Comparison of ENCODE assay signal across 23 cellular contexts in genomic region chr22:27063381-27063780, GRCh38.
"Had no signal": no experiment of that assay in that cellular context is flagged by ENCODE, and none has a peak within 500 bp of the region (broad histone marks: within the 10 kb centered on the region; RNA-seq: fewer than 3 reads in every experiment).

No MANE protein-coding gene starts in this region.

- H3K4me3 Mint-ChIP-seq: activated CD4-positive, alpha-beta T cell treated with anti-CD3 and anti-CD28 coated beads, Interleukin-2, amount 10 ng/mL, durations not matched to agents 7 days and 5 days; activated CD8-positive, alpha-beta T cell treated with anti-CD3 and anti-CD28 coated beads, Interleukin-2, amount 10 ng/mL, durations not matched to agents 7 days and 5 days; activated naive CD4-positive, alpha-beta T cell treated with anti-CD3 and anti-CD28 coated beads, Interleukin-2, amount 50 U/mL, for 24 hours; nephron progenitor cell; stimulated activated naive CD8-positive, alpha-beta T cell treated with anti-CD3 and anti-CD28 coated beads, Interleukin-15, Interleukin-2, amounts not matched to agents 100 ng/mL and 50 ng/mL, for 24 hours; T-helper 2 cell treated with Interferon-gamma antibody and Interleukin-4, amounts not matched to agents 5 μg/mL and 100 μg/mL, for 36 hours had no signal

- H3K27ac ChIP-seq: brain microvascular endothelial cell, gastrocnemius medialis, prostate gland, right atrium auricular region, thyroid gland, upper lobe of right lung, VCaP had no signal

- H3K4me1 Mint-ChIP-seq: activated CD4-positive, alpha-beta T cell treated with anti-CD3 and anti-CD28 coated beads, Interleukin-2, amount 10 ng/mL, durations not matched to agents 7 days and 5 days; activated naive CD4-positive, alpha-beta T cell treated with anti-CD3 and anti-CD28 coated beads, Interleukin-2, amount 50 U/mL, for 24 hours had no signal

- H3K36me3 Mint-ChIP-seq: activated naive CD4-positive, alpha-beta T cell treated with anti-CD3 and anti-CD28 coated beads, Interleukin-2, amount 50 U/mL, for 24 hours had no signal

- H3K9me3 ChIP-seq: gastrocnemius medialis, prostate gland, right atrium auricular region, thyroid gland, upper lobe of right lung had no signal

- DNase-seq: activated CD4-positive, alpha-beta T cell treated with anti-CD3 and anti-CD28 coated beads, Interleukin-2, amount 10 ng/mL, durations not matched to agents 7 days and 5 days; activated CD8-positive, alpha-beta T cell treated with anti-CD3 and anti-CD28 coated beads, Interleukin-2, amount 10 ng/mL, durations not matched to agents 7 days and 5 days; activated gamma-delta T cell treated with Interleukin-2 at 50 U/mL for 16 hours; activated T-cell treated with anti-CD3 and anti-CD28 coated beads, Interleukin-2, amount 50 U/mL, for 1 hour; anterior cingulate cortex; brain microvascular endothelial cell; dermis blood vessel endothelial cell; effector memory CD4-positive, alpha-beta T cell; gastrocnemius medialis; left ventricle myocardium superior; nephron progenitor cell; stimulated activated CD4-positive, alpha-beta T cell treated with anti-CD3 and anti-CD28 coated beads, Interleukin-4, amount 100 ng/mL, for 4 hours; substantia nigra; thyroid gland; upper lobe of right lung had no signal

- H3K4me3 ChIP-seq: gastrocnemius medialis, prostate gland, right atrium auricular region, thyroid gland, upper lobe of right lung had no signal

- H3K27me3 ChIP-seq: brain microvascular endothelial cell, right atrium auricular region, thyroid gland had no signal

- H3K9me3 Mint-ChIP-seq: activated CD4-positive, alpha-beta T cell treated with anti-CD3 and anti-CD28 coated beads, Interleukin-2, amount 10 ng/mL, durations not matched to agents 7 days and 5 days; activated naive CD4-positive, alpha-beta T cell treated with anti-CD3 and anti-CD28 coated beads, Interleukin-2, amount 50 U/mL, for 24 hours; nephron progenitor cell; stimulated activated naive CD8-positive, alpha-beta T cell treated with anti-CD3 and anti-CD28 coated beads, Interleukin-15, Interleukin-2, amounts not matched to agents 100 ng/mL and 50 ng/mL, for 24 hours; T-helper 2 cell treated with Interferon-gamma antibody and Interleukin-4, amounts not matched to agents 5 μg/mL and 100 μg/mL, for 36 hours had no signal

- H3K36me3 ChIP-seq: brain microvascular endothelial cell, gastrocnemius medialis, prostate gland, right atrium auricular region, thyroid gland, upper lobe of right lung had no signal

- H3K4me1 ChIP-seq: gastrocnemius medialis, prostate gland, right atrium auricular region, thyroid gland, upper lobe of right lung had no signal

- H3K27ac Mint-ChIP-seq: activated CD4-positive, alpha-beta T cell treated with anti-CD3 and anti-CD28 coated beads, Interleukin-2, amount 10 ng/mL, durations not matched to agents 7 days and 5 days; activated CD8-positive, alpha-beta T cell treated with anti-CD3 and anti-CD28 coated beads, Interleukin-2, amount 10 ng/mL, durations not matched to agents 7 days and 5 days; activated naive CD4-positive, alpha-beta T cell treated with anti-CD3 and anti-CD28 coated beads, Interleukin-2, amount 50 U/mL, for 24 hours; nephron progenitor cell; stimulated activated naive CD8-positive, alpha-beta T cell treated with anti-CD3 and anti-CD28 coated beads, Interleukin-15, Interleukin-2, amounts not matched to agents 100 ng/mL and 50 ng/mL, for 24 hours; T-helper 2 cell treated with Interferon-gamma antibody and Interleukin-4, amounts not matched to agents 5 μg/mL and 100 μg/mL, for 36 hours had no signal

- ATAC-seq: activated CD4-positive, CD25-positive, alpha-beta regulatory T cell treated with anti-CD3 and anti-CD28 coated beads, Interleukin-2, amount 50 U/mL, for 24 hours; activated CD8-positive, alpha-beta T cell treated with anti-CD3 and anti-CD28 coated beads, Interleukin-2, amount 10 ng/mL, durations not matched to agents 7 days and 5 days; esophagus mucosa; gastrocnemius medialis; left ventricle myocardium superior; upper lobe of right lung had no signal
